Comparison of ENCODE assay signal across 13 cellular contexts in genomic region chrX:10174810-10175209, GRCh38. TPM values are rescaled to one million over a fixed set of nuclear protein-coding genes. Genes with fewer than 3 reads are reported as not detected.
DNase-seq lines count a peak whose midpoint lies in the region; ATAC-seq and TF ChIP-seq lines count a peak whose summit lies in the region.
"Had no signal": no experiment of that assay in that cellular context is flagged by ENCODE, and none has a peak within 500 bp of the region (broad histone marks: within the 10 kb centered on the region; RNA-seq: fewer than 3 reads in every experiment).

No MANE protein-coding gene starts in this region.

- no peak overlapping the region for H3K4me3 ChIP-seq in choroid plexus epithelial cell (ENCODE audit: low read depth, low read length)
- no peak overlapping the region for H3K4me3 ChIP-seq in upper lobe of left lung
- H3K4me3 ChIP-seq: esophagus squamous epithelium, mucosa of descending colon had no signal

- peaks cover 0 to 17% (median 11%) of the 10 kb centered on the region in 4 donors for H3K4me1 ChIP-seq in upper lobe of left lung

- 54 to 64% methylated on average over 7 of the region's 7 CpGs for WGBS in upper lobe of left lung, 2 donors

- H3K36me3 ChIP-seq in upper lobe of left lung, result no peaks in the 10 kb centered on the region
- H3K36me3 ChIP-seq: esophagus squamous epithelium had no signal

- no peaks in the 10 kb centered on the region for H3K36me3 Mint-ChIP-seq in naive B cell

- H3K9me3 Mint-ChIP-seq in naive B cell, result no peaks in the 10 kb centered on the region
- H3K9me3 Mint-ChIP-seq: activated T-helper 17 cell treated with anti-CD3 and anti-CD28 coated beads, Interleukin-2, amount 50 U/mL, for 72 hours had no signal

- peak overlapping the region in 1 of 8 donors; percentile 23 for H3K4me3 Mint-ChIP-seq in naive B cell
- H3K4me3 Mint-ChIP-seq: activated T-helper 17 cell treated with anti-CD3 and anti-CD28 coated beads, Interleukin-2, amount 50 U/mL, for 72 hours had no signal

- ATAC-seq in naive B cell (ENCODE audit: low read depth in 2 of 2) (no peak), upper lobe of left lung (ENCODE audit: low FRiP score in 2 of 2) (no peak)
- ATAC-seq: activated T-helper 17 cell treated with anti-CD3 and anti-CD28 coated beads, Interleukin-2, amount 50 U/mL, for 72 hours; mucosa of descending colon had no signal

- peaks cover 21 to 38% (median 34%) of the 10 kb centered on the region in 3 donors for H3K4me1 Mint-ChIP-seq in naive B cell
- H3K4me1 Mint-ChIP-seq: activated T-helper 17 cell treated with anti-CD3 and anti-CD28 coated beads, Interleukin-2, amount 50 U/mL, for 72 hours had no signal

- no peaks in the 10 kb centered on the region for H3K27me3 Mint-ChIP-seq in naive B cell

- TF ChIP-seq CTCF in choroid plexus epithelial cell (conservative IDR thresholded peaks at IDR 0.05; ENCODE audit: low read depth, low read length), result no peak
- TF ChIP-seq CTCF in upper lobe of left lung (IDR thresholded peaks at IDR 0.05), result no peak

- no peak for TF ChIP-seq EP300 in upper lobe of left lung (IDR thresholded peaks at IDR 0.05)

- H3K27me3 ChIP-seq in upper lobe of left lung, result no peaks in the 10 kb centered on the region
- H3K27me3 ChIP-seq: esophagus squamous epithelium had no signal

- TF ChIP-seq POLR2A in upper lobe of left lung (IDR thresholded peaks at IDR 0.05), result no peak

- H3K9me3 ChIP-seq in upper lobe of left lung, result no peaks in the 10 kb centered on the region
- H3K9me3 ChIP-seq: esophagus squamous epithelium, mucosa of descending colon had no signal

- DNase-seq in HCEC 1CT, result peak; percentile 23
- peak; percentile 60 for DNase-seq in choroid plexus epithelial cell (ENCODE audit: low read depth)
- DNase-seq in naive B cell, result no peak
- no peak for DNase-seq in upper lobe of left lung
- DNase-seq in NCI-H2107 (lab: John Stamatoyannopoulos, UW), result no peak
- no peak for DNase-seq in ureter (ENCODE audit: low spot score)
- DNase-seq in NCI-H526 treated with DMSO at 0.1 percent for 48 hours (lab: John Stamatoyannopoulos, UW), result no peak
- DNase-seq: activated CD4-positive, alpha-beta T cell treated with anti-CD3 and anti-CD28 coated beads for 48 hours; esophagus squamous epithelium; mucosa of descending colon; NCI-H1092; NCI-H524 had no signal

- peak overlapping the region in 3 of 4 donors; percentile 16 to 76 (median 24) for H3K27ac ChIP-seq in upper lobe of left lung

- peak overlapping the region in 4 of 6 donors; percentile 24 to 78 (median 66) for H3K27ac Mint-ChIP-seq in naive B cell
- H3K27ac Mint-ChIP-seq: activated T-helper 17 cell treated with anti-CD3 and anti-CD28 coated beads, Interleukin-2, amount 50 U/mL, for 72 hours had no signal

RNA-seq across cellular contexts. Expression of gene CLCN4, which starts 18.0 kb away (rescaled TPM):
- 10 to 100 TPM; 10.1 to 46.1 (median 28.8) TPM for polyA plus RNA-seq in naive B cell (ENCODE audit: low read depth in 6 of 6)
- total RNA-seq in upper lobe of left lung (10 to 100 TPM in 3 of 6 donors, 1 to 10 TPM in 3; 5.2 to 26.3 (median 11.7) TPM), ureter (2.2 TPM)

Comparison
In these comparisons a context has a peak if more than half of its experiments do, and no peak if none do; other contexts are left out.
1. DNase-seq: peak in HCEC 1CT (single experiment) and choroid plexus epithelial cell (single experiment); none in naive B cell (single experiment), upper lobe of left lung (0 of 2), NCI-H2107 (single experiment), ureter (single experiment) and NCI-H526 treated with DMSO at 0.1 percent for 48 hours (single experiment).